Comparison of ENCODE assay signal across 13 cellular contexts in genomic region chr9:122214507-122214906, GRCh38. TPM values are rescaled to one million over a fixed set of nuclear protein-coding genes. Genes with fewer than 3 reads are reported as not detected.
DNase-seq lines count a peak whose midpoint lies in the region; ATAC-seq lines count a peak whose summit lies in the region.
"Had no signal": no experiment of that assay in that cellular context is flagged by ENCODE, and none has a peak within 500 bp of the region (broad histone marks: within the 10 kb centered on the region; RNA-seq: fewer than 3 reads in every experiment).

No MANE protein-coding gene starts in this region.

- H3K9me3 Mint-ChIP-seq in activated naive CD4-positive, alpha-beta T cell treated with anti-CD3 and anti-CD28 coated beads, Interleukin-2, amount 10 ng/mL, durations not matched to agents 7 days and 5 days = no peaks in the 10 kb centered on the region
- H3K9me3 Mint-ChIP-seq in activated CD8-positive, alpha-beta T cell treated with anti-CD3 and anti-CD28 coated beads, Interleukin-2, amount 10 ng/mL, durations not matched to agents 7 days and 5 days (ENCODE audit: insufficient read depth) = no peaks in the 10 kb centered on the region
- H3K9me3 Mint-ChIP-seq in stimulated activated naive CD8-positive, alpha-beta T cell treated with anti-CD3 and anti-CD28 coated beads, Interleukin-15, amount 100 ng/mL, for 72 hours = no peaks in the 10 kb centered on the region

- CTCF ChIA-PET in activated naive CD4-positive, alpha-beta T cell treated with anti-CD3 and anti-CD28 coated beads, Interleukin-2, amount 10 ng/mL, durations not matched to agents 7 days and 5 days (lab: Charles Lee) = no interaction called here
- CTCF ChIA-PET in activated CD8-positive, alpha-beta T cell treated with anti-CD3 and anti-CD28 coated beads, Interleukin-2, amount 10 ng/mL, durations not matched to agents 7 days and 5 days (lab: Charles Lee) = no interaction called here

- H3K36me3 ChIP-seq in iPS-15b (ENCODE audit: control insufficient read depth, insufficient read depth, low read length) = no peaks in the 10 kb centered on the region

- no peak for DNase-seq in activated naive CD4-positive, alpha-beta T cell treated with anti-CD3 and anti-CD28 coated beads, Interleukin-2, amount 10 ng/mL, durations not matched to agents 7 days and 5 days
- no peak for DNase-seq in activated naive CD4-positive, alpha-beta T cell treated with Interleukin-2 at 50 U/mL for 16 hours
- DNase-seq in activated CD8-positive, alpha-beta T cell treated with anti-CD3 and anti-CD28 coated beads, Interleukin-2, amount 10 ng/mL, durations not matched to agents 7 days and 5 days = no peak
- DNase-seq in stimulated activated naive CD8-positive, alpha-beta T cell treated with anti-CD3 and anti-CD28 coated beads, Interleukin-15, amount 100 ng/mL, for 72 hours = no peak
- DNase-seq in 8988T = no peak
- DNase-seq: amniotic stem cell; C1 segment of cervical spinal cord; midbrain; NK-92 treated with Interleukin-12 subunit alpha and Interleukin-12 subunit beta, amount 100 ng/mL, for 24 hours had no signal

- H3K4me1 ChIP-seq in iPS-15b (ENCODE audit: control insufficient read depth, insufficient read depth, low read length) = no peaks in the 10 kb centered on the region

- peaks cover 30% of the 10 kb centered on the region for H3K4me1 Mint-ChIP-seq in activated naive CD4-positive, alpha-beta T cell treated with anti-CD3 and anti-CD28 coated beads, Interleukin-2, amount 10 ng/mL, durations not matched to agents 7 days and 5 days
- peaks cover 23% of the 10 kb centered on the region for H3K4me1 Mint-ChIP-seq in activated CD8-positive, alpha-beta T cell treated with anti-CD3 and anti-CD28 coated beads, Interleukin-2, amount 10 ng/mL, durations not matched to agents 7 days and 5 days (ENCODE audit: low read depth)
- H3K4me1 Mint-ChIP-seq in stimulated activated naive CD8-positive, alpha-beta T cell treated with anti-CD3 and anti-CD28 coated beads, Interleukin-15, amount 100 ng/mL, for 72 hours = peaks cover 28% of the 10 kb centered on the region

- no peaks in the 10 kb centered on the region for H3K9me3 ChIP-seq in iPS-15b (ENCODE audit: control insufficient read depth, insufficient read depth, low read length)

- peak overlapping the region; percentile 56 for H3K4me3 Mint-ChIP-seq in activated naive CD4-positive, alpha-beta T cell treated with anti-CD3 and anti-CD28 coated beads, Interleukin-2, amount 10 ng/mL, durations not matched to agents 7 days and 5 days
- H3K4me3 Mint-ChIP-seq in activated CD8-positive, alpha-beta T cell treated with anti-CD3 and anti-CD28 coated beads, Interleukin-2, amount 10 ng/mL, durations not matched to agents 7 days and 5 days = peak overlapping the region; percentile 49
- H3K4me3 Mint-ChIP-seq in stimulated activated naive CD8-positive, alpha-beta T cell treated with anti-CD3 and anti-CD28 coated beads, Interleukin-15, amount 100 ng/mL, for 72 hours = peak overlapping the region; percentile 57 to 78

- H3K4me3 ChIP-seq in iPS-15b (ENCODE audit: low read depth, low read length) = peak overlapping the region; percentile 62
- H3K4me3 ChIP-seq: GM12878 had no signal

- H3K27me3 Mint-ChIP-seq in activated naive CD4-positive, alpha-beta T cell treated with anti-CD3 and anti-CD28 coated beads, Interleukin-2, amount 10 ng/mL, durations not matched to agents 7 days and 5 days = peaks cover 86% of the 10 kb centered on the region
- peaks cover 73% of the 10 kb centered on the region for H3K27me3 Mint-ChIP-seq in activated CD8-positive, alpha-beta T cell treated with anti-CD3 and anti-CD28 coated beads, Interleukin-2, amount 10 ng/mL, durations not matched to agents 7 days and 5 days (ENCODE audit: low read depth)
- peaks cover 98% of the 10 kb centered on the region for H3K27me3 Mint-ChIP-seq in stimulated activated naive CD8-positive, alpha-beta T cell treated with anti-CD3 and anti-CD28 coated beads, Interleukin-15, amount 100 ng/mL, for 72 hours

- no peak overlapping the region for H3K27ac Mint-ChIP-seq in activated naive CD4-positive, alpha-beta T cell treated with anti-CD3 and anti-CD28 coated beads, Interleukin-2, amount 10 ng/mL, durations not matched to agents 7 days and 5 days
- H3K27ac Mint-ChIP-seq in activated CD8-positive, alpha-beta T cell treated with anti-CD3 and anti-CD28 coated beads, Interleukin-2, amount 10 ng/mL, durations not matched to agents 7 days and 5 days = no peak overlapping the region
- no peak overlapping the region for H3K27ac Mint-ChIP-seq in stimulated activated naive CD8-positive, alpha-beta T cell treated with anti-CD3 and anti-CD28 coated beads, Interleukin-15, amount 100 ng/mL, for 72 hours

- ATAC-seq in activated CD8-positive, alpha-beta T cell treated with anti-CD3 and anti-CD28 coated beads, Interleukin-2, amount 10 ng/mL, durations not matched to agents 7 days and 5 days = no peak
- no peak for ATAC-seq in stimulated activated naive CD8-positive, alpha-beta T cell treated with anti-CD3 and anti-CD28 coated beads, Interleukin-15, amount 100 ng/mL, for 72 hours
- ATAC-seq in GM18502 (IDR thresholded peaks at IDR 0.05; ENCODE audit: poor library complexity, unreplicated experiment) = no peak
- ATAC-seq in HG03354 (IDR thresholded peaks at IDR 0.05; ENCODE audit: poor library complexity, severe bottlenecking, unreplicated experiment) = no peak

- H3K27me3 ChIP-seq in iPS-15b (ENCODE audit: control insufficient read depth, insufficient read depth, low read length) = peaks cover 87% of the 10 kb centered on the region

- H3K9ac ChIP-seq in iPS-15b (ENCODE audit: low read depth, low read length) = no peak overlapping the region

- POLR2A ChIA-PET in activated CD8-positive, alpha-beta T cell treated with anti-CD3 and anti-CD28 coated beads, Interleukin-2, amount 10 ng/mL, durations not matched to agents 7 days and 5 days (lab: Charles Lee) = no interaction called here

- no peaks in the 10 kb centered on the region for H3K36me3 Mint-ChIP-seq in activated naive CD4-positive, alpha-beta T cell treated with anti-CD3 and anti-CD28 coated beads, Interleukin-2, amount 10 ng/mL, durations not matched to agents 7 days and 5 days
- H3K36me3 Mint-ChIP-seq in activated CD8-positive, alpha-beta T cell treated with anti-CD3 and anti-CD28 coated beads, Interleukin-2, amount 10 ng/mL, durations not matched to agents 7 days and 5 days (ENCODE audit: low read depth) = no peaks in the 10 kb centered on the region

RNA-seq across cellular contexts. Expression of gene LHX6, which starts 14.2 kb away (rescaled TPM):
- total RNA-seq in activated CD8-positive, alpha-beta T cell treated with anti-CD3 and anti-CD28 coated beads, Interleukin-2, amount 10 ng/mL, durations not matched to agents 7 days and 5 days = not detected
- total RNA-seq: GM12878 had no signal

RNA-seq across cellular contexts. Expression of gene RBM18, which starts 50.1 kb away (rescaled TPM):
- total RNA-seq in activated CD8-positive, alpha-beta T cell treated with anti-CD3 and anti-CD28 coated beads, Interleukin-2, amount 10 ng/mL, durations not matched to agents 7 days and 5 days = 10 to 100 TPM; 22.9 to 23.9 TPM

RNA-seq across cellular contexts. Expression of gene MRRF, which starts 50.2 kb away (rescaled TPM):
- total RNA-seq in activated CD8-positive, alpha-beta T cell treated with anti-CD3 and anti-CD28 coated beads, Interleukin-2, amount 10 ng/mL, durations not matched to agents 7 days and 5 days = 10 to 100 TPM; 38.6 to 39.1 TPM

RNA-seq across cellular contexts. Expression of gene MORN5, which starts 54.8 kb away (rescaled TPM):
- not detected for total RNA-seq in activated CD8-positive, alpha-beta T cell treated with anti-CD3 and anti-CD28 coated beads, Interleukin-2, amount 10 ng/mL, durations not matched to agents 7 days and 5 days
- total RNA-seq: GM12878 had no signal

RNA-seq across cellular contexts. Expression of gene NDUFA8, which starts 54.9 kb away (rescaled TPM):
- 10 to 100 TPM; 40.5 to 42.2 TPM for total RNA-seq in activated CD8-positive, alpha-beta T cell treated with anti-CD3 and anti-CD28 coated beads, Interleukin-2, amount 10 ng/mL, durations not matched to agents 7 days and 5 days
